In the genomic region with DNA sequence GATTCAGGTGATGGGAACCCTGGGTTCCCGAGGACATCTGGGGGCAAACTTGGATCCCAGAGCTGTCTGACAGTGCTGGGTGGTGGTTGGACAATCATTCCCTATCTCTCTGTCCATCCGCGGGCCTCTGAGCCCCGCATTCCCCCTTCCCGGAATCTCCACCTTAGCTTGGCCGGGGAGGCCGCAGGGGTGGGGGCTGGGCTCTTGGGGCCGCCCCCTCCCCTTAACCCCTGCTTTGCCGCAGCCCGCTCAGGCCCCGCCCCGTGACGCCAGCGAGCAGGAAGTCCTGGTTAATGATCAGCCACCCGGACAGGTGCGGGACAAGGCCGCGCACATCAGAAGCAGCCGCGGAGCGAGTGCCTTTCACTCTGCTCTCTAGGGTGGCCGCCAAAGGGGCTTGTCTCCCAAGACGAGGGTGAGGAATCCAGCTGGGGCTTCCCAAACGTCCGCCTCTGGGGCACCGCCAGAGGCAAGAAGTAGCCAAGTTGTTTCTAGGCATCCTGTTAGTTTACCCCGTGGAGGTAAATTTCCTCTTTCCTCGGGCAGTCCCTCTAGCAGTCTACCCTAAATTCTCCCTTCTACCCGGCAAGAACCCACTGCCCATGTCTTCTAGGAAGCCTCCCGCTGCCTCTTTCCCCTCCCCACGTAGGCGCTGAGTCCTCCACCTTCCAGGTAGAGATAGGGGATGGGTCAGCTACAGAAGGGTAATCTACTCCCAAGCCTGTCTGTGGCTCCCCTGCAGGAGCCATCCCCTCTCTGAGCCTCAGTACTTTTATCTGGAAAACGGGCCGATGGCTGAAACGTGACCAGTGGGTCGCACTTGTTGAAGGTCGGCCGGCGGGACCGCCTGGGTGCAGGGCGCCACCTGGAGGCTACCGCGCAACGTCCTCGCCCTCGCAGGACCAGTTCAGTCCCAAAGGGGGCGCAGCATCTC, we compare ENCODE assay signal across 1 cellular context.
TF ChIP-seq lines count a peak whose summit lies in the region.

No MANE protein-coding gene starts in this region.

TF ChIP-seq in K562, 482 proteins besides CTCF, POLR2A, EP300 and RAD21 (continued from another document and continues in another):
- TF ChIP-seq, protein P1, sequence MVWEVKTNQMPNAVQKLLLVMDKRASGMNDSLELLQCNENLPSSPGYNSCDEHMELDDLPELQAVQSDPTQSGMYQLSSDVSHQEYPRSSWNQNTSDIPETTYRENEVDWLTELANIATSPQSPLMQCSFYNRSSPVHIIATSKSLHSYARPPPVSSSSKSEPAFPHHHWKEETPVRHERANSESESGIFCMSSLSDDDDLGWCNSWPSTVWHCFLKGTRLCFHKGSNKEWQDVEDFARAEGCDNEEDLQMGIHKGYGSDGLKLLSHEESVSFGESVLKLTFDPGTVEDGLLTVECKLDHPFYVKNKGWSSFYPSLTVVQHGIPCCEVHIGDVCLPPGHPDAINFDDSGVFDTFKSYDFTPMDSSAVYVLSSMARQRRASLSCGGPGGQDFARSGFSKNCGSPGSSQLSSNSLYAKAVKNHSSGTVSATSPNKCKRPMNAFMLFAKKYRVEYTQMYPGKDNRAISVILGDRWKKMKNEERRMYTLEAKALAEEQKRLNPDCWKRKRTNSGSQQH (CRISPR knock-in tag; IDR thresholded peaks at IDR 0.05): no peak
- no peak for TF ChIP-seq NELFE (IDR thresholded peaks at IDR 0.05; ENCODE audit: insufficient read depth, insufficient read length)
- TF ChIP-seq, protein P2, sequence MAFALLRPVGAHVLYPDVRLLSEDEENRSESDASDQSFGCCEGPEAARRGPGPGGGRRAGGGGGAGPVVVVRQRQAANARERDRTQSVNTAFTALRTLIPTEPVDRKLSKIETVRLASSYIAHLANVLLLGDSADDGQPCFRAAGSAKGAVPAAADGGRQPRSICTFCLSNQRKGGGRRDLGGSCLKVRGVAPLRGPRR (CRISPR knock-in tag; IDR thresholded peaks at IDR 0.05): no peak
- TF ChIP-seq, protein P3, sequence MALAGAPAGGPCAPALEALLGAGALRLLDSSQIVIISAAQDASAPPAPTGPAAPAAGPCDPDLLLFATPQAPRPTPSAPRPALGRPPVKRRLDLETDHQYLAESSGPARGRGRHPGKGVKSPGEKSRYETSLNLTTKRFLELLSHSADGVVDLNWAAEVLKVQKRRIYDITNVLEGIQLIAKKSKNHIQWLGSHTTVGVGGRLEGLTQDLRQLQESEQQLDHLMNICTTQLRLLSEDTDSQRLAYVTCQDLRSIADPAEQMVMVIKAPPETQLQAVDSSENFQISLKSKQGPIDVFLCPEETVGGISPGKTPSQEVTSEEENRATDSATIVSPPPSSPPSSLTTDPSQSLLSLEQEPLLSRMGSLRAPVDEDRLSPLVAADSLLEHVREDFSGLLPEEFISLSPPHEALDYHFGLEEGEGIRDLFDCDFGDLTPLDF (CRISPR knock-in tag; IDR thresholded peaks at IDR 0.05): no peak; the same call in 1 of the 2 replicates
- TF ChIP-seq ILK (tag; IDR thresholded peaks at IDR 0.05; ENCODE audit: borderline replicate concordance, low read depth): no peak
- TF ChIP-seq SRSF7 (optimal IDR thresholded peaks at IDR 0.05; ENCODE audit: low read depth, low read length): no peak
- TF ChIP-seq SMARCE1 (IDR thresholded peaks at IDR 0.05): 0 out of 2 replicates have a peak, but pooled peaks have one; percentile 17
- TF ChIP-seq NUFIP1 (IDR thresholded peaks at IDR 0.05; ENCODE audit: partially characterized antibody): no peak
- TF ChIP-seq, protein P4, sequence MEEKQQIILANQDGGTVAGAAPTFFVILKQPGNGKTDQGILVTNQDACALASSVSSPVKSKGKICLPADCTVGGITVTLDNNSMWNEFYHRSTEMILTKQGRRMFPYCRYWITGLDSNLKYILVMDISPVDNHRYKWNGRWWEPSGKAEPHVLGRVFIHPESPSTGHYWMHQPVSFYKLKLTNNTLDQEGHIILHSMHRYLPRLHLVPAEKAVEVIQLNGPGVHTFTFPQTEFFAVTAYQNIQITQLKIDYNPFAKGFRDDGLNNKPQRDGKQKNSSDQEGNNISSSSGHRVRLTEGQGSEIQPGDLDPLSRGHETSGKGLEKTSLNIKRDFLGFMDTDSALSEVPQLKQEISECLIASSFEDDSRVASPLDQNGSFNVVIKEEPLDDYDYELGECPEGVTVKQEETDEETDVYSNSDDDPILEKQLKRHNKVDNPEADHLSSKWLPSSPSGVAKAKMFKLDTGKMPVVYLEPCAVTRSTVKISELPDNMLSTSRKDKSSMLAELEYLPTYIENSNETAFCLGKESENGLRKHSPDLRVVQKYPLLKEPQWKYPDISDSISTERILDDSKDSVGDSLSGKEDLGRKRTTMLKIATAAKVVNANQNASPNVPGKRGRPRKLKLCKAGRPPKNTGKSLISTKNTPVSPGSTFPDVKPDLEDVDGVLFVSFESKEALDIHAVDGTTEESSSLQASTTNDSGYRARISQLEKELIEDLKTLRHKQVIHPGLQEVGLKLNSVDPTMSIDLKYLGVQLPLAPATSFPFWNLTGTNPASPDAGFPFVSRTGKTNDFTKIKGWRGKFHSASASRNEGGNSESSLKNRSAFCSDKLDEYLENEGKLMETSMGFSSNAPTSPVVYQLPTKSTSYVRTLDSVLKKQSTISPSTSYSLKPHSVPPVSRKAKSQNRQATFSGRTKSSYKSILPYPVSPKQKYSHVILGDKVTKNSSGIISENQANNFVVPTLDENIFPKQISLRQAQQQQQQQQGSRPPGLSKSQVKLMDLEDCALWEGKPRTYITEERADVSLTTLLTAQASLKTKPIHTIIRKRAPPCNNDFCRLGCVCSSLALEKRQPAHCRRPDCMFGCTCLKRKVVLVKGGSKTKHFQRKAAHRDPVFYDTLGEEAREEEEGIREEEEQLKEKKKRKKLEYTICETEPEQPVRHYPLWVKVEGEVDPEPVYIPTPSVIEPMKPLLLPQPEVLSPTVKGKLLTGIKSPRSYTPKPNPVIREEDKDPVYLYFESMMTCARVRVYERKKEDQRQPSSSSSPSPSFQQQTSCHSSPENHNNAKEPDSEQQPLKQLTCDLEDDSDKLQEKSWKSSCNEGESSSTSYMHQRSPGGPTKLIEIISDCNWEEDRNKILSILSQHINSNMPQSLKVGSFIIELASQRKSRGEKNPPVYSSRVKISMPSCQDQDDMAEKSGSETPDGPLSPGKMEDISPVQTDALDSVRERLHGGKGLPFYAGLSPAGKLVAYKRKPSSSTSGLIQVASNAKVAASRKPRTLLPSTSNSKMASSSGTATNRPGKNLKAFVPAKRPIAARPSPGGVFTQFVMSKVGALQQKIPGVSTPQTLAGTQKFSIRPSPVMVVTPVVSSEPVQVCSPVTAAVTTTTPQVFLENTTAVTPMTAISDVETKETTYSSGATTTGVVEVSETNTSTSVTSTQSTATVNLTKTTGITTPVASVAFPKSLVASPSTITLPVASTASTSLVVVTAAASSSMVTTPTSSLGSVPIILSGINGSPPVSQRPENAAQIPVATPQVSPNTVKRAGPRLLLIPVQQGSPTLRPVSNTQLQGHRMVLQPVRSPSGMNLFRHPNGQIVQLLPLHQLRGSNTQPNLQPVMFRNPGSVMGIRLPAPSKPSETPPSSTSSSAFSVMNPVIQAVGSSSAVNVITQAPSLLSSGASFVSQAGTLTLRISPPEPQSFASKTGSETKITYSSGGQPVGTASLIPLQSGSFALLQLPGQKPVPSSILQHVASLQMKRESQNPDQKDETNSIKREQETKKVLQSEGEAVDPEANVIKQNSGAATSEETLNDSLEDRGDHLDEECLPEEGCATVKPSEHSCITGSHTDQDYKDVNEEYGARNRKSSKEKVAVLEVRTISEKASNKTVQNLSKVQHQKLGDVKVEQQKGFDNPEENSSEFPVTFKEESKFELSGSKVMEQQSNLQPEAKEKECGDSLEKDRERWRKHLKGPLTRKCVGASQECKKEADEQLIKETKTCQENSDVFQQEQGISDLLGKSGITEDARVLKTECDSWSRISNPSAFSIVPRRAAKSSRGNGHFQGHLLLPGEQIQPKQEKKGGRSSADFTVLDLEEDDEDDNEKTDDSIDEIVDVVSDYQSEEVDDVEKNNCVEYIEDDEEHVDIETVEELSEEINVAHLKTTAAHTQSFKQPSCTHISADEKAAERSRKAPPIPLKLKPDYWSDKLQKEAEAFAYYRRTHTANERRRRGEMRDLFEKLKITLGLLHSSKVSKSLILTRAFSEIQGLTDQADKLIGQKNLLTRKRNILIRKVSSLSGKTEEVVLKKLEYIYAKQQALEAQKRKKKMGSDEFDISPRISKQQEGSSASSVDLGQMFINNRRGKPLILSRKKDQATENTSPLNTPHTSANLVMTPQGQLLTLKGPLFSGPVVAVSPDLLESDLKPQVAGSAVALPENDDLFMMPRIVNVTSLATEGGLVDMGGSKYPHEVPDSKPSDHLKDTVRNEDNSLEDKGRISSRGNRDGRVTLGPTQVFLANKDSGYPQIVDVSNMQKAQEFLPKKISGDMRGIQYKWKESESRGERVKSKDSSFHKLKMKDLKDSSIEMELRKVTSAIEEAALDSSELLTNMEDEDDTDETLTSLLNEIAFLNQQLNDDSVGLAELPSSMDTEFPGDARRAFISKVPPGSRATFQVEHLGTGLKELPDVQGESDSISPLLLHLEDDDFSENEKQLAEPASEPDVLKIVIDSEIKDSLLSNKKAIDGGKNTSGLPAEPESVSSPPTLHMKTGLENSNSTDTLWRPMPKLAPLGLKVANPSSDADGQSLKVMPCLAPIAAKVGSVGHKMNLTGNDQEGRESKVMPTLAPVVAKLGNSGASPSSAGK (IDR thresholded peaks at IDR 0.05): peak; percentile 30; the same call in 1 of the 2 replicates
- TF ChIP-seq E2F3 (CRISPR knock-in tag; IDR thresholded peaks at IDR 0.05): no peak
- 0 out of 2 replicates have a peak, but pooled peaks have one; percentile 29 for TF ChIP-seq ZKSCAN1 (IDR thresholded peaks at IDR 0.05; ENCODE audit: low read depth, low read length)
- TF ChIP-seq ZNF184 (CRISPR knock-in tag; IDR thresholded peaks at IDR 0.05): no peak
- TF ChIP-seq ZNF24 (IDR thresholded peaks at IDR 0.05): peak; percentile 77
- peak; percentile 78 for TF ChIP-seq JUND (IDR thresholded peaks at IDR 0.05; ENCODE audit: borderline replicate concordance, low read depth, low read length)
- TF ChIP-seq JUND (tag; IDR thresholded peaks at IDR 0.05; ENCODE audit: borderline replicate concordance, low read depth, low read length): no peak; the same call in 2 of the 3 replicates
- peak in 2 of 3 experiments; percentile 62 to 66 for TF ChIP-seq YY1 (IDR thresholded peaks at IDR 0.05; ENCODE audit: borderline replicate concordance in 1 of 3, control insufficient read depth in 1 of 3, extremely low read depth in 1 of 3, insufficient read depth in 3 of 3, insufficient read length in 1 of 3, insufficient replicate concordance in 2 of 3, low read depth in 1 of 3, low read length in 2 of 3)
- no peak for TF ChIP-seq FOXJ3 (CRISPR knock-in tag; IDR thresholded peaks at IDR 0.05)
- TF ChIP-seq, protein P5, sequence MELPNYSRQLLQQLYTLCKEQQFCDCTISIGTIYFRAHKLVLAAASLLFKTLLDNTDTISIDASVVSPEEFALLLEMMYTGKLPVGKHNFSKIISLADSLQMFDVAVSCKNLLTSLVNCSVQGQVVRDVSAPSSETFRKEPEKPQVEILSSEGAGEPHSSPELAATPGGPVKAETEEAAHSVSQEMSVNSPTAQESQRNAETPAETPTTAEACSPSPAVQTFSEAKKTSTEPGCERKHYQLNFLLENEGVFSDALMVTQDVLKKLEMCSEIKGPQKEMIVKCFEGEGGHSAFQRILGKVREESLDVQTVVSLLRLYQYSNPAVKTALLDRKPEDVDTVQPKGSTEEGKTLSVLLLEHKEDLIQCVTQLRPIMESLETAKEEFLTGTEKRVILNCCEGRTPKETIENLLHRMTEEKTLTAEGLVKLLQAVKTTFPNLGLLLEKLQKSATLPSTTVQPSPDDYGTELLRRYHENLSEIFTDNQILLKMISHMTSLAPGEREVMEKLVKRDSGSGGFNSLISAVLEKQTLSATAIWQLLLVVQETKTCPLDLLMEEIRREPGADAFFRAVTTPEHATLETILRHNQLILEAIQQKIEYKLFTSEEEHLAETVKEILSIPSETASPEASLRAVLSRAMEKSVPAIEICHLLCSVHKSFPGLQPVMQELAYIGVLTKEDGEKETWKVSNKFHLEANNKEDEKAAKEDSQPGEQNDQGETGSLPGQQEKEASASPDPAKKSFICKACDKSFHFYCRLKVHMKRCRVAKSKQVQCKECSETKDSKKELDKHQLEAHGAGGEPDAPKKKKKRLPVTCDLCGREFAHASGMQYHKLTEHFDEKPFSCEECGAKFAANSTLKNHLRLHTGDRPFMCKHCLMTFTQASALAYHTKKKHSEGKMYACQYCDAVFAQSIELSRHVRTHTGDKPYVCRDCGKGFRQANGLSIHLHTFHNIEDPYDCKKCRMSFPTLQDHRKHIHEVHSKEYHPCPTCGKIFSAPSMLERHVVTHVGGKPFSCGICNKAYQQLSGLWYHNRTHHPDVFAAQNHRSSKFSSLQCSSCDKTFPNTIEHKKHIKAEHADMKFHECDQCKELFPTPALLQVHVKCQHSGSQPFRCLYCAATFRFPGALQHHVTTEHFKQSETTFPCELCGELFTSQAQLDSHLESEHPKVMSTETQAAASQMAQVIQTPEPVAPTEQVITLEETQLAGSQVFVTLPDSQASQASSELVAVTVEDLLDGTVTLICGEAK (IDR thresholded peaks at IDR 0.05): no peak
- TF ChIP-seq, protein P5 (CRISPR knock-in tag; IDR thresholded peaks at IDR 0.05): no peak
- no peak for TF ChIP-seq ZBTB17 (CRISPR knock-in tag; IDR thresholded peaks at IDR 0.05)
